Comparison of ENCODE assay signal across 8 cellular contexts in the genomic region with DNA sequence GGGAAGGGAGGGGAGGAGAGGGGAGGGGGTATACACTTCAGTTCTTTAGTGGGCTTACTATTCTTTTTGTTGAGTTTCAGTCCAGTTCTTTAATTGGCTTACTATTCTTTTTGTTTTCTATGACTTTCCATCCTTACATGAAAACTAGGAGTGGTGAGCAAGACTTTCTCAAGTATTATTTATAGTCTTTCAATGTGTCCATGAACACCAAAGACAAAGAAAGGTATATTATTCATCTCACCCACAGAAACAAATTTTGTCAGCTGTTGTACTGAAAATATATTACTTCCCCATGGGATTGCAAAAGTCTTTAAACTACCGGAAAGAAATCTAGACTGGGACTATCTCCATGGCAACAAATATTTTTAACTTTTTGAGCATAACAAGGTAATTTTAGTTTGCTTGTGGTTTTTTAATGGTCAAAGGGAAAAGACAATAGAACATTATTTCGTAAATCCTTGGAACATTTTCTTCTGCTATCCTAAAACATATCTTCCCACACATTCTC. TPM values are rescaled to one million over a fixed set of nuclear protein-coding genes. Genes with fewer than 3 reads are reported as not detected.
DNase-seq lines count a peak whose midpoint lies in the region; ATAC-seq, FAIRE-seq and TF ChIP-seq lines count a peak whose summit lies in the region.

No MANE protein-coding gene starts in this region.

- DNase-seq in GM19239 (ENCODE audit: insufficient read length, low spot score) (no peak), SKM-1 treated with dmso at 0.1 percent for 144 hours (lab: John Stamatoyannopoulos, UW; ENCODE audit: unreplicated experiment) (peak; percentile 93), activated gamma-delta T cell treated with Interleukin-2 at 50 U/mL for 16 hours (no peak), NK-92 (lab: John Stamatoyannopoulos, UW; ENCODE audit: unreplicated experiment) (no peak), NCI-H187 treated with DMSO at 0.1 percent for 48 hours (lab: John Stamatoyannopoulos, UW) (no peak), COR-L47 (lab: John Stamatoyannopoulos, UW) (no peak)

- H3K27ac ChIP-seq in gastroesophageal sphincter (peak overlapping the region in 3 of 4 donors; percentile 37 to 66 (median 57)), skeletal muscle tissue (ENCODE audit: low read depth, low read length) (peak overlapping the region; percentile 55)

- H3K9me3 ChIP-seq in gastroesophageal sphincter (no peaks in the 10 kb centered on the region), skeletal muscle tissue (ENCODE audit: control insufficient read depth in 3 of 3, low read length in 3 of 3) (no peaks in the 10 kb centered on the region)

- FAIRE-seq in GM19239 (lab: Jason Lieb, UNC), result peak; percentile 70

- no peak for TF ChIP-seq POLR2A in gastroesophageal sphincter (IDR thresholded peaks at IDR 0.05)

- H3K27me3 ChIP-seq in gastroesophageal sphincter (no peaks in the 10 kb centered on the region), skeletal muscle tissue (ENCODE audit: control insufficient read depth in 3 of 3, insufficient read depth in 3 of 3, low read length in 3 of 3) (no peaks in the 10 kb centered on the region)

- peaks cover 0 to 19% (median 0%) of the 10 kb centered on the region in 3 donors for H3K4me1 ChIP-seq in gastroesophageal sphincter
- H3K4me1 ChIP-seq in skeletal muscle tissue (ENCODE audit: control insufficient read depth in 3 of 3, insufficient read depth in 3 of 3, low read length in 3 of 3), result no peaks in the 10 kb centered on the region

- H3K4me3 ChIP-seq in gastroesophageal sphincter (no peak overlapping the region), skeletal muscle tissue (ENCODE audit: low read length in 3 of 3) (no peak overlapping the region)

- H3K36me3 ChIP-seq in gastroesophageal sphincter (peaks cover 0 to 40% of the 10 kb centered on the region in 2 donors), skeletal muscle tissue (ENCODE audit: control insufficient read depth in 3 of 3, insufficient read depth in 3 of 3, low read length in 3 of 3) (peaks cover 0 to 4% (median 4%) of the 10 kb centered on the region in 3 donors)

- WGBS in gastroesophageal sphincter (ENCODE audit: low coverage in 1 of 2), 2 donors, result 21 to 22% methylated on average over 2 of the region's 2 CpGs

- no peak for TF ChIP-seq CTCF in gastroesophageal sphincter (IDR thresholded peaks at IDR 0.05)

- no peak overlapping the region for H3K9ac ChIP-seq in skeletal muscle tissue (ENCODE audit: low read depth in 1 of 3, low read length in 3 of 3)

- peak; percentile 78 for ATAC-seq in gastroesophageal sphincter

- no peak for TF ChIP-seq EP300 in gastroesophageal sphincter (IDR thresholded peaks at IDR 0.05)

RNA-seq across cellular contexts. Expression of a gene that starts 17.6 kb away (rescaled TPM):
- total RNA-seq in gastroesophageal sphincter, result 10 to 100 TPM; 16.0 to 38.3 (median 17.9) TPM
- total RNA-seq in skeletal muscle tissue, result 20.4 TPM
